Comparison of ENCODE assay signal across 21 cellular contexts in genomic region chr2:62443471-62443870, GRCh38.
"Had no signal": no experiment of that assay in that cellular context is flagged by ENCODE, and none has a peak within 500 bp of the region (broad histone marks: within the 10 kb centered on the region; RNA-seq: fewer than 3 reads in every experiment).

No MANE protein-coding gene starts in this region.

- H3K4me2 ChIP-seq: hepatocyte had no signal

- H3K27ac ChIP-seq: coronary artery, dorsolateral prefrontal cortex, foreskin keratinocyte, gastroesophageal sphincter, heart left ventricle, hepatocyte, left lung, lower lobe of right lung had no signal

- DNase-seq: dorsolateral prefrontal cortex; effector CD4-positive, alpha-beta T cell; effector memory CD4-positive, alpha-beta T cell; foreskin keratinocyte; heart left ventricle; hypothalamus; left cardiac atrium; left lung; left ventricle myocardium superior; lower lobe of right lung; mesenchymal stem cell; mucosa of descending colon had no signal

- H3K36me3 ChIP-seq: gastroesophageal sphincter, heart left ventricle, left lung, lower lobe of right lung had no signal

- H3K79me2 ChIP-seq: hepatocyte had no signal

- H3K9me3 ChIP-seq: gastroesophageal sphincter, heart left ventricle, left lung, lower lobe of right lung, mucosa of descending colon had no signal

- H3K4me1 ChIP-seq: gastroesophageal sphincter, heart left ventricle, left lung, lower lobe of right lung had no signal

- ATAC-seq: esophagus mucosa, foreskin keratinocyte, gastroesophageal sphincter, heart left ventricle, left cardiac atrium, left lung, left ventricle myocardium superior, lower lobe of right lung, mucosa of descending colon had no signal

- H2AFZ ChIP-seq: hepatocyte had no signal

- H3K27me3 ChIP-seq: dorsolateral prefrontal cortex, foreskin keratinocyte, gastroesophageal sphincter, heart left ventricle, hepatocyte, left lung had no signal

- H3K4me3 ChIP-seq: coronary artery, dorsolateral prefrontal cortex, gastroesophageal sphincter, heart left ventricle, hepatocyte, left lung, lower lobe of right lung, mucosa of descending colon had no signal

- FAIRE-seq: colon, endothelial cell of umbilical vein, frontal cortex, islet of Langerhans, keratinocyte had no signal
